In genomic region chr4:3668825-3669552, GRCh38 we compare ENCODE assay signal across 23 cellular contexts.
"Had no signal": no experiment of that assay in that cellular context is flagged by ENCODE, and none has a peak within 500 bp of the region (broad histone marks: within the 10 kb centered on the region; RNA-seq: fewer than 3 reads in every experiment).

No MANE protein-coding gene starts in this region.

- H3K9me3 ChIP-seq: gastrocnemius medialis, mucosa of descending colon, suprapubic skin, transverse colon, upper lobe of right lung, uterus had no signal

- H2AFZ ChIP-seq: parathyroid adenoma had no signal

- H3K9ac ChIP-seq: parathyroid adenoma had no signal

- H3K36me3 Mint-ChIP-seq: mesothelial cell of epicardium; natural killer cell treated with Interleukin-12 subunit alpha and Interleukin-12 subunit beta and Interleukin-15 and Interleukin-18, amount 100 ng/mL, for 72 hours had no signal

- H3K4me3 ChIP-seq: dorsolateral prefrontal cortex, gastrocnemius medialis, lung, mucosa of descending colon, sigmoid colon, suprapubic skin, transverse colon, upper lobe of right lung, uterus had no signal

- H3K27me3 Mint-ChIP-seq: stimulated activated naive CD8-positive, alpha-beta T cell treated with anti-CD3 and anti-CD28 coated beads, Interleukin-15, amount 100 ng/mL, for 72 hours had no signal

- DNase-seq: dorsolateral prefrontal cortex; effector CD4-positive, alpha-beta T cell; foreskin fibroblast; gastrocnemius medialis; left colon; naive B cell; sigmoid colon; stimulated activated naive CD4-positive, alpha-beta T cell; stimulated activated naive CD8-positive, alpha-beta T cell treated with anti-CD3 and anti-CD28 coated beads, Interleukin-15, amount 100 ng/mL, for 72 hours; transverse colon; upper lobe of right lung; uterus had no signal

- H3K4me1 Mint-ChIP-seq: stimulated activated naive CD8-positive, alpha-beta T cell treated with anti-CD3 and anti-CD28 coated beads, Interleukin-15, amount 100 ng/mL, for 72 hours had no signal

- H3K27me3 ChIP-seq: transverse colon, upper lobe of right lung, uterus had no signal

- H3K27ac Mint-ChIP-seq: memory B cell; mesothelial cell of epicardium; naive B cell; natural killer cell treated with Interleukin-12 subunit alpha and Interleukin-12 subunit beta and Interleukin-15 and Interleukin-18, amount 100 ng/mL, for 72 hours; progenitor cell of endocrine pancreas; stimulated activated naive CD8-positive, alpha-beta T cell treated with anti-CD3 and anti-CD28 coated beads, Interleukin-15, amount 100 ng/mL, for 72 hours had no signal

- H3K4me1 ChIP-seq: gastrocnemius medialis, parathyroid adenoma, sigmoid colon, suprapubic skin, transverse colon, upper lobe of right lung, uterus had no signal

- H3K4me3 Mint-ChIP-seq: memory B cell; mesothelial cell of epicardium; natural killer cell treated with Interleukin-12 subunit alpha and Interleukin-12 subunit beta and Interleukin-15 and Interleukin-18, amount 100 ng/mL, for 72 hours; neural crest cell; stimulated activated naive CD8-positive, alpha-beta T cell treated with anti-CD3 and anti-CD28 coated beads, Interleukin-15, amount 100 ng/mL, for 72 hours had no signal

- H3K27ac ChIP-seq: dorsolateral prefrontal cortex, epithelial cell of prostate, gastrocnemius medialis, parathyroid adenoma, sigmoid colon, suprapubic skin, transverse colon, upper lobe of right lung, uterus had no signal

- H3K9me3 Mint-ChIP-seq: natural killer cell treated with Interleukin-12 subunit alpha and Interleukin-12 subunit beta and Interleukin-15 and Interleukin-18, amount 100 ng/mL, for 72 hours had no signal

- ATAC-seq: esophagus mucosa; gastrocnemius medialis; left colon; mucosa of descending colon; stimulated activated naive CD8-positive, alpha-beta T cell treated with anti-CD3 and anti-CD28 coated beads, Interleukin-15, amount 100 ng/mL, for 72 hours; upper lobe of right lung had no signal

- H3K36me3 ChIP-seq: gastrocnemius medialis, sigmoid colon, suprapubic skin, transverse colon, upper lobe of right lung, uterus had no signal
